ENCODE assay signal across 21 cellular contexts in genomic region chr1:181985981-181986906, GRCh38.
DNase-seq lines count a peak whose midpoint lies in the region; ATAC-seq, FAIRE-seq and TF ChIP-seq lines count a peak whose summit lies in the region.
"Had no signal": no experiment of that assay in that cellular context is flagged by ENCODE, and none has a peak within 500 bp of the region (broad histone marks: within the 10 kb centered on the region; RNA-seq: fewer than 3 reads in every experiment).

No MANE protein-coding gene starts in this region.

- DNase-seq in Ammon's horn (ENCODE audit: low spot score) (peak; percentile 23), GM23338 (ENCODE audit: low spot score) (no peak), dorsolateral prefrontal cortex (peak in 2 of 10 donors; percentile 43), neuronal stem cell (ENCODE audit: low spot score) (no peak), omental fat pad (ENCODE audit: low spot score) (no peak), upper lobe of right lung (no peak), HepG2 (ENCODE audit: low spot score) (no peak), Right ventricle myocardium superior (no peak)
- DNase-seq: AML-193; CD8-positive, alpha-beta T cell; DMS79 treated with DMSO at 0.1 percent for 48 hours; GDM1; GM23248; NCI-H146; NCI-H2171; NK-92 treated with Interleukin-12 subunit alpha and Interleukin-12 subunit beta, amount 100 ng/mL, for 24 hours; OCI-M1 had no signal

- CTCF ChIA-PET in HepG2 (lab: Yijun Ruan, JAX; ENCODE audit: low intra/inter-chr PET ratio, low total read pairs) = no interaction called here

- H4K20me1 ChIP-seq in GM23338 (replicated peaks; ENCODE audit: insufficient read depth) (no peaks in the 10 kb centered on the region), HepG2 (ENCODE audit: insufficient read depth, low read length) (no peaks in the 10 kb centered on the region)

- no peak overlapping the region for H2BK12ac ChIP-seq in neuronal stem cell (ENCODE audit: low read length)

- H3K27ac Mint-ChIP-seq in GM23338 = no peak overlapping the region
- H3K27ac Mint-ChIP-seq: CD8-positive, alpha-beta T cell had no signal

- no peak overlapping the region for H4K8ac ChIP-seq in neuronal stem cell (ENCODE audit: low read depth, low read length)

- no peak for TF ChIP-seq RAD21 in HepG2 (CRISPR knock-in tag; IDR thresholded peaks at IDR 0.05)

- peaks cover 3% of the 10 kb centered on the region for H3K27me3 Mint-ChIP-seq in GM23338 (ENCODE audit: insufficient read depth, low read depth, poor library complexity)

- no peak for FAIRE-seq in HepG2 (lab: Jason Lieb, UNC)
- FAIRE-seq: D721Med, GM12892 had no signal

- no peak overlapping the region for H2BK120ac ChIP-seq in neuronal stem cell (ENCODE audit: low read depth, low read length)

- no peaks in the 10 kb centered on the region for H3K9me2 ChIP-seq in GM23338 (ENCODE audit: insufficient read depth)

- H2BK5ac ChIP-seq in neuronal stem cell (ENCODE audit: low read length) = no peak overlapping the region

- H3K27ac ChIP-seq in GM23338 (ENCODE audit: low read depth) (no peak overlapping the region), dorsolateral prefrontal cortex (peak overlapping the region in 53 of 59 donors; percentile 3 to 85 (median 72)), neuronal stem cell (replicated peaks; ENCODE audit: low read length) (no peak overlapping the region), upper lobe of right lung (no peak overlapping the region), HepG2 (ENCODE audit: extremely low read length, insufficient read depth, low read length) (no peak overlapping the region)
- H3K27ac ChIP-seq: GM23248, RWPE1, SJSA1 had no signal

- H3K9ac ChIP-seq in neuronal stem cell (ENCODE audit: low read depth, low read length, poor library complexity) = no peak overlapping the region
- H3K9ac ChIP-seq in HepG2 (ENCODE audit: insufficient read depth, low read depth, low read length) = no peak overlapping the region
- H3K9ac ChIP-seq: GM23248 had no signal

- no peak overlapping the region for H3K14ac ChIP-seq in neuronal stem cell (ENCODE audit: low read length)

- H2BK15ac ChIP-seq in neuronal stem cell (ENCODE audit: low read length) = no peak overlapping the region

- H2AK5ac ChIP-seq in neuronal stem cell (ENCODE audit: low read depth, low read length) = no peak overlapping the region

- ATAC-seq in GM23338 (peak; percentile 45), omental fat pad (ENCODE audit: low FRiP score) (no peak), upper lobe of right lung (no peak), HepG2 (no peak), Right ventricle myocardium superior (ENCODE audit: poor library complexity) (no peak)
- ATAC-seq: CD8-positive, alpha-beta T cell had no signal

- TF ChIP-seq CTCF in GM23338 (conservative IDR thresholded peaks at IDR 0.05; ENCODE audit: low read depth in 2 of 2) (no peak), dorsolateral prefrontal cortex (IDR thresholded peaks at IDR 0.05 in 54 of 56, conservative IDR thresholded peaks at IDR 0.05 in 2 of 56; ENCODE audit: low read depth in 1 of 56, partially characterized antibody in 56 of 56) (no peak), omental fat pad (IDR thresholded peaks at IDR 0.05) (no peak), upper lobe of right lung (IDR thresholded peaks at IDR 0.05) (no peak), HepG2 (CRISPR knock-in tag; IDR thresholded peaks at IDR 0.05) (no peak)

- in situ Hi-C loops in HepG2 (cut with HindIII; ENCODE audit: extremely low pct_ligation_motif_present, low pct_unique_long_range_greater_than_20kb) = no loop called here

- 0 out of 2 replicates have a peak overlapping the region, but pooled peaks have one; percentile 26 for H3K4me2 ChIP-seq in GM23338
- H3K4me2 ChIP-seq in neuronal stem cell (ENCODE audit: insufficient read depth, low read length, poor library complexity, severe bottlenecking) = no peak overlapping the region
- no peak overlapping the region for H3K4me2 ChIP-seq in HepG2 (ENCODE audit: low read depth, low read length)

- H3F3A ChIP-seq in GM23338 (replicated peaks; ENCODE audit: low read depth) = no peaks in the 10 kb centered on the region

- H3K27me3 ChIP-seq in GM23338 (ENCODE audit: insufficient read depth) (no peaks in the 10 kb centered on the region), dorsolateral prefrontal cortex (no peaks in the 10 kb centered on the region), neuronal stem cell (ENCODE audit: control insufficient read depth in 3 of 3, insufficient read depth in 3 of 3, low read depth in 1 of 3, low read length in 3 of 3) (peaks cover 0 to 7% (median 0%) of the 10 kb centered on the region in 3 experiments), upper lobe of right lung (no peaks in the 10 kb centered on the region), HepG2 (ENCODE audit: control insufficient read depth in 1 of 2, insufficient read depth in 2 of 2, low read length in 2 of 2) (peaks cover 1 to 14% of the 10 kb centered on the region in 2 experiments; a peak in 2 of 5 replicates)

- H3K4me1 ChIP-seq in GM23338 (ENCODE audit: insufficient read depth) = peaks cover 11% of the 10 kb centered on the region; the same call in 1 of the 2 replicates
- peaks cover 0 to 7% of the 10 kb centered on the region in 2 donors for H3K4me1 ChIP-seq in neuronal stem cell (ENCODE audit: control insufficient read depth in 2 of 2, insufficient read depth in 1 of 2, low read depth in 1 of 2, low read length in 2 of 2)
- no peaks in the 10 kb centered on the region for H3K4me1 ChIP-seq in upper lobe of right lung
- no peaks in the 10 kb centered on the region for H3K4me1 ChIP-seq in HepG2 (ENCODE audit: insufficient read depth, low read length)
- H3K4me1 ChIP-seq: SJSA1 had no signal

- H3K18ac ChIP-seq in neuronal stem cell (ENCODE audit: low read length) = peak overlapping the region; percentile 15

- H3K79me1 ChIP-seq in neuronal stem cell (ENCODE audit: low read depth, low read length) = no peaks in the 10 kb centered on the region

- no peak overlapping the region for H3K4ac ChIP-seq in neuronal stem cell (ENCODE audit: low read length)

- intact Hi-C loops in dorsolateral prefrontal cortex (cut with DNase I) (no loop called here), upper lobe of right lung (cut with DNase I) (no loop called here), HepG2 (cut with micrococcal nuclease; ENCODE audit: unreplicated experiment) (no loop called here), Right ventricle myocardium superior (cut with DNase I) (no loop called here)

- H3K9me3 Mint-ChIP-seq in GM23338 = no peaks in the 10 kb centered on the region
- H3K9me3 Mint-ChIP-seq: CD8-positive, alpha-beta T cell had no signal

- POLR2A ChIA-PET in HepG2 (lab: Yijun Ruan, JAX) = no interaction called here

- BruUV-seq in HepG2 (replicated peaks; lab: Mats Ljungman, UMichigan) = no TSS peak

- H3K4me3 ChIP-seq in GM23338 (no peak overlapping the region), dorsolateral prefrontal cortex (peak overlapping the region in 5 of 59 donors; percentile 3 to 33 (median 15)), neuronal stem cell (ENCODE audit: low read length in 2 of 2) (no peak overlapping the region), upper lobe of right lung (no peak overlapping the region), HepG2 (replicated peaks in 1 of 3; ENCODE audit: insufficient read depth in 1 of 3, low read depth in 2 of 3, low read length in 3 of 3) (no peak overlapping the region)
- H3K4me3 ChIP-seq: GM23248, SJSA1 had no signal

- H3K4me1 Mint-ChIP-seq in GM23338 = peaks cover 13% of the 10 kb centered on the region

- H3K4me3 Mint-ChIP-seq in GM23338 = no peak overlapping the region
- H3K4me3 Mint-ChIP-seq: CD8-positive, alpha-beta T cell had no signal

- H3K9me3 ChIP-seq in neuronal stem cell (replicated peaks in 1 of 2; ENCODE audit: control insufficient read depth in 2 of 2, insufficient read depth in 1 of 2, low read depth in 1 of 2, low read length in 2 of 2) (no peaks in the 10 kb centered on the region), upper lobe of right lung (no peaks in the 10 kb centered on the region), HepG2 (ENCODE audit: low read length) (no peaks in the 10 kb centered on the region)
- H3K9me3 ChIP-seq: SJSA1 had no signal

- no peak overlapping the region for H4K91ac ChIP-seq in neuronal stem cell (ENCODE audit: low read depth, low read length, poor library complexity)

- TF ChIP-seq EP300 in HepG2 (IDR thresholded peaks at IDR 0.05; ENCODE audit: low read depth in 2 of 2, low read length in 2 of 2) (no peak), HepG2 (CRISPR knock-in tag; IDR thresholded peaks at IDR 0.05; ENCODE audit: borderline replicate concordance) (no peak)

- H3K23ac ChIP-seq in neuronal stem cell (ENCODE audit: low read depth, low read length, poor library complexity) = no peak overlapping the region

- H2AFZ ChIP-seq in GM23338 (peak overlapping the region; percentile 94; the same call in 1 of the 2 replicates), neuronal stem cell (ENCODE audit: low read length) (no peak overlapping the region), HepG2 (ENCODE audit: low read length) (no peak overlapping the region)
- H2AFZ ChIP-seq: GM23248 had no signal

- no CpG with 5 or more reads among the region's 6 CpGs for WGBS in neuronal stem cell (ENCODE audit: extremely low coverage in 2 of 2, insufficient read length in 2 of 2, insufficient replicate concordance in 1 of 2), 2 donors
- WGBS in HepG2 (ENCODE audit: low lambda C conversion rate) = 0% methylated on average over 5 of the region's 6 CpGs

- H3K79me2 ChIP-seq in GM23338 (replicated peaks; ENCODE audit: insufficient read depth) (no peaks in the 10 kb centered on the region), HepG2 (ENCODE audit: insufficient read depth, low read length) (no peaks in the 10 kb centered on the region)

- H3K36me3 Mint-ChIP-seq in GM23338 (ENCODE audit: low read depth) = no peaks in the 10 kb centered on the region
- H3K36me3 Mint-ChIP-seq: CD8-positive, alpha-beta T cell had no signal

- no peak for TF ChIP-seq POLR2A in HepG2 (IDR thresholded peaks at IDR 0.05; ENCODE audit: insufficient read depth in 1 of 2, low read depth in 2 of 2, low read length in 2 of 2)

- H3K36me3 ChIP-seq in GM23338 (ENCODE audit: insufficient read depth) (no peaks in the 10 kb centered on the region), neuronal stem cell (replicated peaks in 1 of 2; ENCODE audit: control insufficient read depth in 2 of 2, insufficient read depth in 2 of 2, low read length in 2 of 2) (no peaks in the 10 kb centered on the region), upper lobe of right lung (no peaks in the 10 kb centered on the region), HepG2 (replicated peaks in 1 of 2; ENCODE audit: control insufficient read depth in 1 of 2, insufficient read depth in 2 of 2, low read length in 2 of 2) (no peaks in the 10 kb centered on the region)
- H3K36me3 ChIP-seq: SJSA1 had no signal

TF ChIP-seq in GM23338, 12 proteins besides CTCF, POLR2A, EP300 and RAD21 (continues in another document):
- TF ChIP-seq JUNB (IDR thresholded peaks at IDR 0.05; ENCODE audit: unreplicated experiment) (no peak), CREB1 (CRISPR knock-in tag; IDR thresholded peaks at IDR 0.05; ENCODE audit: low read depth) (no peak)

TF ChIP-seq in HepG2, 621 proteins besides CTCF, POLR2A, EP300 and RAD21 (continues in another document):
- no peak for TF ChIP-seq RBM39 (IDR thresholded peaks at IDR 0.05; ENCODE audit: low read depth, low read length, poor library complexity, severe bottlenecking)
- no peak for TF ChIP-seq ARNT (IDR thresholded peaks at IDR 0.05)
- no peak for TF ChIP-seq RCOR2 (CRISPR knock-in tag; IDR thresholded peaks at IDR 0.05)
- no peak for TF ChIP-seq REL (CRISPR knock-in tag; conservative IDR thresholded peaks at IDR 0.05)
- no peak for TF ChIP-seq WIZ (CRISPR knock-in tag; IDR thresholded peaks at IDR 0.05)

Comparison
In these comparisons a context has a peak if more than half of its experiments do, and no peak if none do; other contexts are left out.
1. H3K27ac ChIP-seq: peak in dorsolateral prefrontal cortex (53 of 59); none in GM23338 (single experiment), neuronal stem cell (single experiment), upper lobe of right lung (single experiment) and HepG2 (single experiment).